In genomic region chr7:128409435-128410091, GRCh38 we compare ENCODE assay signal across 8 cellular contexts. TPM values are rescaled to one million over a fixed set of nuclear protein-coding genes. Genes with fewer than 3 reads are reported as not detected.
DNase-seq lines count a peak whose midpoint lies in the region; ATAC-seq, FAIRE-seq and TF ChIP-seq lines count a peak whose summit lies in the region.

IMPDH1 (minus strand) TSS chr7:128409982; CDS start chr7:128409901, 81 bp downstream.

- no peaks in the 10 kb centered on the region for H3K36me3 Mint-ChIP-seq in activated CD8-positive, alpha-beta memory T cell treated with anti-CD3 and anti-CD28 coated beads, Interleukin-2, amount 10 ng/mL, durations not matched to agents 7 days and 5 days

- H3K27me3 ChIP-seq in BE2C (peaks cover 14% of the 10 kb centered on the region), endothelial cell of umbilical vein (ENCODE audit: control insufficient read depth in 2 of 2, insufficient read depth in 2 of 2, low read length in 2 of 2) (peaks cover 2 to 6% of the 10 kb centered on the region in 2 experiments), mononuclear cell (ENCODE audit: insufficient read depth, low read length) (no peaks in the 10 kb centered on the region)

- dilution Hi-C loops in endothelial cell of umbilical vein (cut with MboI; ENCODE audit: extremely low pct_ligation_motif_present, low sequenced_read_pairs): no loop called here

- H3K36me3 ChIP-seq in BE2C (no peaks in the 10 kb centered on the region), endothelial cell of umbilical vein (ENCODE audit: control insufficient read depth in 2 of 2, extremely low read depth in 1 of 2, insufficient read depth in 2 of 2, low read length in 2 of 2) (no peaks in the 10 kb centered on the region)

- H2AFZ ChIP-seq in endothelial cell of umbilical vein (ENCODE audit: low read depth, low read length): peak within 1 kb of the TSS; percentile 100

- H3K4me1 ChIP-seq in BE2C (peaks cover 17% of the 10 kb centered on the region), endothelial cell of umbilical vein (ENCODE audit: control insufficient read depth, extremely low read depth, insufficient read depth, low read length) (peaks cover 19% of the 10 kb centered on the region), mononuclear cell (ENCODE audit: insufficient read depth, low read length) (peaks cover 52% of the 10 kb centered on the region)

- no peak for FAIRE-seq in endothelial cell of umbilical vein (lab: Jason Lieb, UNC)

- DNase-seq in BE2C (peak; percentile 90), NOMO-1 (lab: John Stamatoyannopoulos, UW; ENCODE audit: unreplicated experiment in 2 of 2) (peak; percentile 52 to 64), endothelial cell of umbilical vein (ENCODE audit: low read depth, low spot score) (no peak)
- DNase-seq in activated CD8-positive, alpha-beta memory T cell treated with anti-CD3 and anti-CD28 coated beads, Interleukin-2, amount 10 ng/mL, durations not matched to agents 7 days and 5 days: peak; percentile 90
- peak; percentile 81 to 86 for DNase-seq in stimulated activated CD8-positive, alpha-beta memory T cell treated with anti-CD3 and anti-CD28 coated beads, Interleukin-2, amount 100 ng/mL, for 48 hours (ENCODE audit: low read depth in 2 of 2)

- no peaks in the 10 kb centered on the region for H3K9me3 Mint-ChIP-seq in activated CD8-positive, alpha-beta memory T cell treated with anti-CD3 and anti-CD28 coated beads, Interleukin-2, amount 10 ng/mL, durations not matched to agents 7 days and 5 days (ENCODE audit: low read depth)

- POLR2A ChIA-PET in endothelial cell of umbilical vein (lab: Charles Lee): no interaction called here

- H3K27ac ChIP-seq in endothelial cell of umbilical vein (ENCODE audit: insufficient read depth, low read depth, low read length): no peak within 1 kb of the TSS

- peaks cover 19% of the 10 kb centered on the region for H3K4me1 Mint-ChIP-seq in activated CD8-positive, alpha-beta memory T cell treated with anti-CD3 and anti-CD28 coated beads, Interleukin-2, amount 10 ng/mL, durations not matched to agents 7 days and 5 days

- peak within 1 kb of the TSS; percentile 83 for H3K4me2 ChIP-seq in endothelial cell of umbilical vein (ENCODE audit: insufficient read depth, low read length)

- peaks cover 11% of the 10 kb centered on the region for H3K79me2 ChIP-seq in endothelial cell of umbilical vein (ENCODE audit: control insufficient read depth, insufficient read depth, low read length)

- no peaks in the 10 kb centered on the region for H4K20me1 ChIP-seq in endothelial cell of umbilical vein (replicated peaks; ENCODE audit: control insufficient read depth, extremely low read depth, insufficient read depth, low read length)

- H3K9me3 ChIP-seq in BE2C (no peaks in the 10 kb centered on the region), endothelial cell of umbilical vein (replicated peaks; ENCODE audit: control insufficient read depth, insufficient read depth, low read length) (no peaks in the 10 kb centered on the region), mononuclear cell (ENCODE audit: low read depth, low read length) (no peaks in the 10 kb centered on the region)

- TF ChIP-seq POLR2A in endothelial cell of umbilical vein (IDR thresholded peaks at IDR 0.05; ENCODE audit: low read depth, low read length): peak; percentile 71

- H3K4me3 ChIP-seq in BE2C (ENCODE audit: low read depth, low read length) (peak within 1 kb of the TSS; percentile 66), endothelial cell of umbilical vein (replicated peaks in 1 of 3; ENCODE audit: insufficient read depth in 1 of 3, low read depth in 1 of 3, low read length in 3 of 3) (peak within 1 kb of the TSS; percentile 74 to 84 (median 83)), mononuclear cell (ENCODE audit: low read length) (peak within 1 kb of the TSS; percentile 74)

- peak within 1 kb of the TSS; percentile 33 for H3K9ac ChIP-seq in endothelial cell of umbilical vein (replicated peaks; ENCODE audit: extremely low read depth, insufficient read depth, low read length)

- no peak for TF ChIP-seq CTCF in BE2C (IDR thresholded peaks at IDR 0.05; ENCODE audit: low read depth, low read length)
- TF ChIP-seq CTCF in endothelial cell of umbilical vein (IDR thresholded peaks at IDR 0.05; ENCODE audit: extremely low read depth in 1 of 2, insufficient read depth in 1 of 2, low read depth in 1 of 2, low read length in 2 of 2): no peak

- peak within 1 kb of the TSS; percentile 85 for H3K4me3 Mint-ChIP-seq in activated CD8-positive, alpha-beta memory T cell treated with anti-CD3 and anti-CD28 coated beads, Interleukin-2, amount 10 ng/mL, durations not matched to agents 7 days and 5 days

- no TSS peak for BruUV-seq in endothelial cell of umbilical vein (replicated peaks; lab: Mats Ljungman, UMichigan)

- ATAC-seq in GM18907 (IDR thresholded peaks at IDR 0.05; ENCODE audit: unreplicated experiment) (peak; percentile 81), HG03108 (IDR thresholded peaks at IDR 0.05; ENCODE audit: unreplicated experiment) (peak; percentile 72)
- ATAC-seq in activated CD8-positive, alpha-beta memory T cell treated with anti-CD3 and anti-CD28 coated beads, Interleukin-2, amount 10 ng/mL, durations not matched to agents 7 days and 5 days: peak; percentile 91

- H3K9me1 ChIP-seq in endothelial cell of umbilical vein (replicated peaks; ENCODE audit: control insufficient read depth, extremely low read depth, insufficient read depth, low read length): no peaks in the 10 kb centered on the region

- intact Hi-C loops in endothelial cell of umbilical vein (cut with micrococcal nuclease): no loop called here

- H3K27ac Mint-ChIP-seq in activated CD8-positive, alpha-beta memory T cell treated with anti-CD3 and anti-CD28 coated beads, Interleukin-2, amount 10 ng/mL, durations not matched to agents 7 days and 5 days: peak within 1 kb of the TSS; percentile 74

- CTCF ChIA-PET in activated CD8-positive, alpha-beta memory T cell treated with anti-CD3 and anti-CD28 coated beads, Interleukin-2, amount 10 ng/mL, durations not matched to agents 7 days and 5 days (lab: Charles Lee): interaction anchor here (0.7 to 22.8 kb wide), 7 partner anchors 10 to 62 kb away, joined by 3 to 355 read pairs (median 7); no protein-coding TSS in a partner anchor
- CTCF ChIA-PET in endothelial cell of umbilical vein (lab: Charles Lee): interaction anchor here (0.9 to 17.5 kb wide), 7 partner anchors 9 to 62 kb away, joined by 4 to 209 read pairs (median 5); no protein-coding TSS in a partner anchor

- peaks cover 31% of the 10 kb centered on the region for H3K27me3 Mint-ChIP-seq in activated CD8-positive, alpha-beta memory T cell treated with anti-CD3 and anti-CD28 coated beads, Interleukin-2, amount 10 ng/mL, durations not matched to agents 7 days and 5 days

TF ChIP-seq in endothelial cell of umbilical vein, 7 proteins besides CTCF, POLR2A, EP300 and RAD21:
- TF ChIP-seq POLR2AphosphoS5 (IDR thresholded peaks at IDR 0.05; ENCODE audit: insufficient read depth, low read depth, low read length): peak; percentile 75
- TF ChIP-seq MAX (IDR thresholded peaks at IDR 0.05; ENCODE audit: insufficient read depth, insufficient read length): no peak
TF ChIP-seq in endothelial cell of umbilical vein: peak in this region for 1.

RNA-seq across cellular contexts. Expression of gene IMPDH1, which starts in this region (rescaled TPM):
- polyA plus RNA-seq in BE2C (2012; ENCODE audit: insufficient read depth, insufficient read length, low read depth): 265 TPM
- 10 to 100 TPM; 54.1 to 62.8 TPM for total RNA-seq in activated CD8-positive, alpha-beta memory T cell treated with anti-CD3 and anti-CD28 coated beads, Interleukin-2, amount 10 ng/mL, durations not matched to agents 7 days and 5 days
- total RNA-seq in endothelial cell of umbilical vein (91.7 and 97.9 TPM in 2 replicates), mononuclear cell (39.7 TPM)
- 78.8 and 87.3 TPM in 2 replicates for polyA plus RNA-seq in endothelial cell of umbilical vein
- polyA plus RNA-seq in endothelial cell of umbilical vein (2011; cell fraction: cytosol; rRNA removed): 63.5 and 69.3 TPM in 2 replicates
- 87.0 and 95.4 TPM in 2 replicates for polyA plus RNA-seq in endothelial cell of umbilical vein (2011; cell fraction: nucleus; rRNA removed)
- 68.1 and 72.5 TPM in 2 replicates for polyA plus RNA-seq in endothelial cell of umbilical vein (2012)
- 94.3 and 126 TPM in 2 replicates for polyA minus RNA-seq in endothelial cell of umbilical vein
- 59.1 TPM for polyA minus RNA-seq in endothelial cell of umbilical vein (2011; cell fraction: cytosol; rRNA and poly(A)+ RNA removed)
- 37.9 and 42.1 TPM in 2 replicates for polyA minus RNA-seq in endothelial cell of umbilical vein (2011; cell fraction: nucleus; rRNA and poly(A)+ RNA removed)
